Comparison of ENCODE assay signal across 18 cellular contexts in the genomic region with DNA sequence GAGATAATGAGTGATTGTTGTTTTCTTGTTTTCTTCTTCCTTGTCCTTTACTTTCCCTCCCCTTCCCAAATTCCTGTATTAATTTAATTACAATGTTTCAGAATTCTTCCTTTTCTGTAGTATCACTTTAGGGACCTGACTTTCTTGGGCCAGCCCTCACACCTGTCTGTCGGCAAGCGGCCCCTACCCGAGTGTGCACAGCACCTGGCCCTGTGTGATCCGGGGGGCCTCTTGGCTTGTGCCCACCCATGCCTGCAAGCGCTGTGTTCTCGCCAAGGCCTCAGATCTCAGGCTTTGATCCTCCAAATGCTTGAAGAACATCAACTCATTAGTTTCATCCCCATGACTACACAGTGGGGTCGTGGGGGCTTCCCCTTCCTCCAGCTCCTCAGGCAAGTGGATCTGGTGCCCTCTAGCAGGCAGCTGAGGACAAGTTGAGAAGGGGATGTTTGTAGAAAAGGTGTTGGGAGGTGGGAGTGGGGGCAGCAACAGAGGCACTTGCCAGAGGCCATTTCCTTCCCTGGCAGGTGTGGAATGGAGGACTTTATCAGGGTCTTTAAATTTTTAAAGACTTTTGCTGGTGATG. TPM values are rescaled to one million over a fixed set of nuclear protein-coding genes. Genes with fewer than 3 reads are reported as not detected.
DNase-seq lines count a peak whose midpoint lies in the region; ATAC-seq and TF ChIP-seq lines count a peak whose summit lies in the region.
"Had no signal": no experiment of that assay in that cellular context is flagged by ENCODE, and none has a peak within 500 bp of the region (broad histone marks: within the 10 kb centered on the region; RNA-seq: fewer than 3 reads in every experiment).

No MANE protein-coding gene starts in this region.

- TF ChIP-seq POLR2A in adrenal gland (IDR thresholded peaks at IDR 0.05) = no peak

- H3K27ac Mint-ChIP-seq in activated CD4-positive, alpha-beta T cell treated with anti-CD3 and anti-CD28 coated beads for 36 hours = no peak overlapping the region
- peak overlapping the region; percentile 50 for H3K27ac Mint-ChIP-seq in activated T-helper 17 cell treated with anti-CD3 and anti-CD28 coated beads, Interleukin-2, amount 50 U/mL, for 72 hours
- no peak overlapping the region for H3K27ac Mint-ChIP-seq in stimulated activated naive CD8-positive, alpha-beta T cell treated with anti-CD3 and anti-CD28 coated beads, Interleukin-15, amount 100 ng/mL, for 72 hours
- peak overlapping the region in 1 of 9 donors; percentile 20 for H3K27ac Mint-ChIP-seq in naive thymus-derived CD4-positive, alpha-beta T cell

- no peak for TF ChIP-seq CTCF in adrenal gland (IDR thresholded peaks at IDR 0.05)

- H3K36me3 Mint-ChIP-seq in activated CD4-positive, alpha-beta T cell treated with anti-CD3 and anti-CD28 coated beads for 36 hours (ENCODE audit: low read depth) = no peaks in the 10 kb centered on the region
- no peaks in the 10 kb centered on the region for H3K36me3 Mint-ChIP-seq in activated T-helper 17 cell treated with anti-CD3 and anti-CD28 coated beads, Interleukin-2, amount 50 U/mL, for 72 hours (ENCODE audit: low read depth)
- H3K36me3 Mint-ChIP-seq in naive thymus-derived CD4-positive, alpha-beta T cell = no peaks in the 10 kb centered on the region

- no peaks in the 10 kb centered on the region for H3K4me1 Mint-ChIP-seq in activated CD4-positive, alpha-beta T cell treated with anti-CD3 and anti-CD28 coated beads for 36 hours
- H3K4me1 Mint-ChIP-seq in activated T-helper 17 cell treated with anti-CD3 and anti-CD28 coated beads, Interleukin-2, amount 50 U/mL, for 72 hours = no peaks in the 10 kb centered on the region
- peaks cover 6% of the 10 kb centered on the region for H3K4me1 Mint-ChIP-seq in stimulated activated naive CD8-positive, alpha-beta T cell treated with anti-CD3 and anti-CD28 coated beads, Interleukin-15, amount 100 ng/mL, for 72 hours
- H3K4me1 Mint-ChIP-seq in naive thymus-derived CD4-positive, alpha-beta T cell = no peaks in the 10 kb centered on the region

- CTCF ChIA-PET in activated CD4-positive, alpha-beta T cell treated with anti-CD3 and anti-CD28 coated beads for 36 hours (lab: Charles Lee) = no interaction called here
- CTCF ChIA-PET in naive thymus-derived CD4-positive, alpha-beta T cell (lab: Charles Lee) = no interaction called here

- POLR2A ChIA-PET in activated CD4-positive, alpha-beta T cell treated with anti-CD3 and anti-CD28 coated beads for 36 hours (lab: Charles Lee) = no interaction called here
- POLR2A ChIA-PET in naive thymus-derived CD4-positive, alpha-beta T cell (lab: Charles Lee) = no interaction called here

- peak; percentile 11 for DNase-seq in activated CD4-positive, alpha-beta T cell treated with anti-CD3 and anti-CD28 coated beads for 36 hours
- no peak for DNase-seq in activated CD4-positive, alpha-beta T cell treated with anti-CD3 and anti-CD28 coated beads for 48 hours
- peak; percentile 74 for DNase-seq in left kidney (ENCODE audit: low read depth, low spot score)
- peak in 1 of 2 donors; percentile 17 for DNase-seq in stimulated activated naive CD8-positive, alpha-beta T cell treated with anti-CD3 and anti-CD28 coated beads, Interleukin-15, amount 100 ng/mL, for 72 hours
- DNase-seq in NCI-H2171 (lab: John Stamatoyannopoulos, UW) = no peak
- no peak for DNase-seq in naive thymus-derived CD4-positive, alpha-beta T cell
- DNase-seq in adrenal gland = no peak
- DNase-seq: 8988T, DMS 273 treated with DMSO at 0.1 percent for 48 hours, KG1, NCI-H1048, NCI-H146, NCI-H2107, NCI-H446 treated with DMSO at 0.1 percent for 48 hours, NCI-H748 treated with DMSO at 0.1 percent for 48 hours had no signal

- no peaks in the 10 kb centered on the region for H3K4me1 ChIP-seq in naive thymus-derived CD4-positive, alpha-beta T cell (ENCODE audit: control insufficient read depth in 2 of 2, insufficient read depth in 2 of 2, low read length in 2 of 2)
- no peaks in the 10 kb centered on the region for H3K4me1 ChIP-seq in adrenal gland (replicated peaks in 1 of 2)

- peaks cover 9% of the 10 kb centered on the region for H3K27me3 Mint-ChIP-seq in activated CD4-positive, alpha-beta T cell treated with anti-CD3 and anti-CD28 coated beads for 36 hours
- peaks cover 7% of the 10 kb centered on the region for H3K27me3 Mint-ChIP-seq in activated T-helper 17 cell treated with anti-CD3 and anti-CD28 coated beads, Interleukin-2, amount 50 U/mL, for 72 hours
- H3K27me3 Mint-ChIP-seq in stimulated activated naive CD8-positive, alpha-beta T cell treated with anti-CD3 and anti-CD28 coated beads, Interleukin-15, amount 100 ng/mL, for 72 hours = peaks cover 7% of the 10 kb centered on the region
- H3K27me3 Mint-ChIP-seq in naive thymus-derived CD4-positive, alpha-beta T cell = peaks cover 0 to 4% (median 0%) of the 10 kb centered on the region in 5 donors

- WGBS in adrenal gland, 4 donors = 70 to 79% (median 72%) methylated on average over 6 to 7 of the region's 7 CpGs

- no peaks in the 10 kb centered on the region for H3K9me3 Mint-ChIP-seq in activated CD4-positive, alpha-beta T cell treated with anti-CD3 and anti-CD28 coated beads for 36 hours (ENCODE audit: low read depth)
- H3K9me3 Mint-ChIP-seq in activated T-helper 17 cell treated with anti-CD3 and anti-CD28 coated beads, Interleukin-2, amount 50 U/mL, for 72 hours = no peaks in the 10 kb centered on the region
- H3K9me3 Mint-ChIP-seq in stimulated activated naive CD8-positive, alpha-beta T cell treated with anti-CD3 and anti-CD28 coated beads, Interleukin-15, amount 100 ng/mL, for 72 hours = no peaks in the 10 kb centered on the region
- no peaks in the 10 kb centered on the region for H3K9me3 Mint-ChIP-seq in naive thymus-derived CD4-positive, alpha-beta T cell

- H3K4me3 ChIP-seq in naive thymus-derived CD4-positive, alpha-beta T cell (ENCODE audit: low read length) = no peak overlapping the region
- H3K4me3 ChIP-seq in adrenal gland = no peak overlapping the region
- H3K4me3 ChIP-seq: BLaER1 treated with 17β-estradiol and CSF1 and Interleukin-3, amounts not matched to agents 10 nM and 100 nM had no signal

- no peaks in the 10 kb centered on the region for H3K9me3 ChIP-seq in naive thymus-derived CD4-positive, alpha-beta T cell (ENCODE audit: control insufficient read depth in 2 of 3, low read length in 3 of 3)
- H3K9me3 ChIP-seq in adrenal gland (replicated peaks in 1 of 3) = no peaks in the 10 kb centered on the region
- H3K9me3 ChIP-seq: BLaER1 treated with 17β-estradiol and CSF1 and Interleukin-3, amounts not matched to agents 10 nM and 100 nM had no signal

- no peak overlapping the region for H3K27ac ChIP-seq in naive thymus-derived CD4-positive, alpha-beta T cell (ENCODE audit: low read depth, low read length)
- H3K27ac ChIP-seq in adrenal gland = no peak overlapping the region
- H3K27ac ChIP-seq: BLaER1 treated with 17β-estradiol and CSF1 and Interleukin-3, amounts not matched to agents 10 nM and 100 nM had no signal

- ATAC-seq in activated CD4-positive, alpha-beta T cell treated with anti-CD3 and anti-CD28 coated beads for 36 hours = no peak
- no peak for ATAC-seq in activated T-helper 17 cell treated with anti-CD3 and anti-CD28 coated beads, Interleukin-2, amount 50 U/mL, for 72 hours (replicated peaks)
- peak; percentile 68 for ATAC-seq in stimulated activated naive CD8-positive, alpha-beta T cell treated with anti-CD3 and anti-CD28 coated beads, Interleukin-15, amount 100 ng/mL, for 72 hours
- ATAC-seq in naive thymus-derived CD4-positive, alpha-beta T cell = no peak
- ATAC-seq: Right ventricle myocardium inferior had no signal

- H3K4me3 Mint-ChIP-seq in activated CD4-positive, alpha-beta T cell treated with anti-CD3 and anti-CD28 coated beads for 36 hours = no peak overlapping the region
- no peak overlapping the region for H3K4me3 Mint-ChIP-seq in activated T-helper 17 cell treated with anti-CD3 and anti-CD28 coated beads, Interleukin-2, amount 50 U/mL, for 72 hours
- no peak overlapping the region for H3K4me3 Mint-ChIP-seq in stimulated activated naive CD8-positive, alpha-beta T cell treated with anti-CD3 and anti-CD28 coated beads, Interleukin-15, amount 100 ng/mL, for 72 hours
- no peak overlapping the region for H3K4me3 Mint-ChIP-seq in naive thymus-derived CD4-positive, alpha-beta T cell

- H3K27me3 ChIP-seq in naive thymus-derived CD4-positive, alpha-beta T cell (ENCODE audit: control insufficient read depth in 2 of 2, insufficient read depth in 2 of 2, low read length in 2 of 2) = no peaks in the 10 kb centered on the region
- no peaks in the 10 kb centered on the region for H3K27me3 ChIP-seq in adrenal gland
- H3K27me3 ChIP-seq: BLaER1 treated with 17β-estradiol and CSF1 and Interleukin-3, amounts not matched to agents 10 nM and 100 nM had no signal

- intact Hi-C loops in activated CD4-positive, alpha-beta T cell treated with anti-CD3 and anti-CD28 coated beads for 36 hours (cut with DNase I, micrococcal nuclease) = no loop called here
- intact Hi-C loops in naive thymus-derived CD4-positive, alpha-beta T cell (cut with micrococcal nuclease) = loop anchor here in 1 of 2 donors (1.0 kb wide), 1 partner anchor 101 kb away; no protein-coding TSS in a partner anchor
- intact Hi-C loops in adrenal gland (cut with DNase I) = no loop called here

- H3K36me3 ChIP-seq in naive thymus-derived CD4-positive, alpha-beta T cell (ENCODE audit: control insufficient read depth in 2 of 3, insufficient read depth in 3 of 3, low read length in 3 of 3) = no peaks in the 10 kb centered on the region
- H3K36me3 ChIP-seq in adrenal gland (replicated peaks in 1 of 2) = no peaks in the 10 kb centered on the region
- H3K36me3 ChIP-seq: BLaER1 treated with 17β-estradiol and CSF1 and Interleukin-3, amounts not matched to agents 10 nM and 100 nM had no signal

RNA-seq across cellular contexts. Expression of gene CDH3, which starts 15.7 kb away (rescaled TPM):
- 1 to 10 TPM; 7.3 to 9.1 TPM for total RNA-seq in activated CD4-positive, alpha-beta T cell treated with anti-CD3 and anti-CD28 coated beads for 36 hours
- under 1 TPM; 0.86 to 0.87 TPM for total RNA-seq in activated T-helper 17 cell treated with anti-CD3 and anti-CD28 coated beads, Interleukin-2, amount 50 U/mL, for 72 hours
- under 1 TPM in 4 of 5 experiments, not detected in 1; 0.24 to 0.78 (median 0.43) TPM for total RNA-seq in naive thymus-derived CD4-positive, alpha-beta T cell
- under 1 TPM in 1 of 2 donors, not detected in 1; 0.68 TPM for polyA plus RNA-seq in naive thymus-derived CD4-positive, alpha-beta T cell
- 1 to 10 TPM in 5 of 8 donors, under 1 TPM in 2, not detected in 1; 0.29 to 2.5 (median 1.1) TPM for total RNA-seq in adrenal gland
- under 1 TPM; 0.16 to 0.97 (median 0.20) TPM for polyA plus RNA-seq in adrenal gland
- total RNA-seq: Right ventricle myocardium inferior had no signal

Comparison
In these comparisons a context has a peak if more than half of its experiments do, and no peak if none do; other contexts are left out.
1. DNase-seq: peak in activated CD4-positive, alpha-beta T cell treated with anti-CD3 and anti-CD28 coated beads for 36 hours (single experiment) and left kidney (single experiment); none in activated CD4-positive, alpha-beta T cell treated with anti-CD3 and anti-CD28 coated beads for 48 hours (single experiment), NCI-H2171 (single experiment), naive thymus-derived CD4-positive, alpha-beta T cell (0 of 9) and adrenal gland (0 of 7).